In genomic region chr1:102842606-102843005, GRCh38 we compare ENCODE assay signal across 28 cellular contexts.
"Had no signal": no experiment of that assay in that cellular context is flagged by ENCODE, and none has a peak within 500 bp of the region (broad histone marks: within the 10 kb centered on the region; RNA-seq: fewer than 3 reads in every experiment).

No MANE protein-coding gene starts in this region.

- H3K9me3 ChIP-seq: gastrocnemius medialis, pancreas, thyroid gland had no signal

- H3K4me3 Mint-ChIP-seq: activated CD8-positive, alpha-beta T cell treated with anti-CD3 and anti-CD28 coated beads for 36 hours; activated naive CD4-positive, alpha-beta T cell treated with anti-CD3 and anti-CD28 coated beads, Interleukin-2, amount 50 U/mL, for 24 hours; activated naive CD8-positive, alpha-beta T cell treated with anti-CD3 and anti-CD28 coated beads, Interleukin-2, amount 50 U/mL, for 24 hours; activated T-cell treated with anti-CD3 and anti-CD28 coated beads, Interleukin-2, amount 50 U/mL, for 4 hours; activated T-helper 17 cell treated with anti-CD3 and anti-CD28 coated beads, Interleukin-2, amount 50 U/mL, for 72 hours; central memory CD8-positive, alpha-beta T cell; mesothelial cell of epicardium; neural crest cell; stimulated activated naive B cell treated with anti-CD40 and anti-IgM and Interleukin-4, amounts not matched to agents 10 μg/mL and 1 μg/mL and 100 μg/mL, for 72 hours had no signal

- ATAC-seq: activated CD8-positive, alpha-beta T cell treated with anti-CD3 and anti-CD28 coated beads for 36 hours; activated naive CD8-positive, alpha-beta T cell treated with anti-CD3 and anti-CD28 coated beads, Interleukin-2, amount 50 U/mL, for 24 hours; activated T-cell treated with anti-CD3 and anti-CD28 coated beads, Interleukin-2, amount 50 U/mL, for 4 hours; activated T-helper 17 cell treated with anti-CD3 and anti-CD28 coated beads, Interleukin-2, amount 50 U/mL, for 72 hours; gastrocnemius medialis; left cardiac atrium; naive thymus-derived CD4-positive, alpha-beta T cell; pancreas; psoas muscle; stimulated activated naive B cell treated with anti-CD40 and anti-IgM and Interleukin-4, amounts not matched to agents 10 μg/mL and 1 μg/mL and 100 μg/mL, for 72 hours had no signal

- H3K4me1 ChIP-seq: breast epithelium, gastrocnemius medialis, pancreas, psoas muscle, stomach, thyroid gland had no signal

- H3K27ac Mint-ChIP-seq: activated CD8-positive, alpha-beta T cell treated with anti-CD3 and anti-CD28 coated beads for 36 hours; activated naive CD4-positive, alpha-beta T cell treated with anti-CD3 and anti-CD28 coated beads, Interleukin-2, amount 50 U/mL, for 24 hours; activated naive CD8-positive, alpha-beta T cell treated with anti-CD3 and anti-CD28 coated beads, Interleukin-2, amount 50 U/mL, for 24 hours; activated T-helper 17 cell treated with anti-CD3 and anti-CD28 coated beads, Interleukin-2, amount 50 U/mL, for 72 hours; mesothelial cell of epicardium; naive thymus-derived CD4-positive, alpha-beta T cell; stimulated activated naive B cell treated with anti-CD40 and anti-IgM and Interleukin-4, amounts not matched to agents 10 μg/mL and 1 μg/mL and 100 μg/mL, for 72 hours had no signal

- H3K36me3 Mint-ChIP-seq: activated naive CD4-positive, alpha-beta T cell treated with anti-CD3 and anti-CD28 coated beads, Interleukin-2, amount 50 U/mL, for 24 hours; mesothelial cell of epicardium; naive thymus-derived CD4-positive, alpha-beta T cell; stimulated activated naive B cell treated with anti-CD40 and anti-IgM and Interleukin-4, amounts not matched to agents 10 μg/mL and 1 μg/mL and 100 μg/mL, for 72 hours had no signal

- H3K36me3 ChIP-seq: breast epithelium, gastrocnemius medialis, pancreas, stomach, thyroid gland had no signal

- DNase-seq: activated CD4-positive, alpha-beta T cell treated with anti-CD3 and anti-CD28 coated beads for 1 hour; activated CD4-positive, alpha-beta T cell treated with anti-CD3 and anti-CD28 coated beads, Interleukin-2, amount 50 U/mL, for 1 hour; activated CD8-positive, alpha-beta T cell treated with anti-CD3 and anti-CD28 coated beads for 36 hours; activated gamma-delta T cell treated with Interleukin-2 at 50 U/mL for 16 hours; activated naive CD8-positive, alpha-beta T cell treated with anti-CD3 and anti-CD28 coated beads, Interleukin-2, amount 50 U/mL, for 24 hours; activated T-cell treated with anti-CD3 and anti-CD28 coated beads, Interleukin-2, amount 50 U/mL, for 4 hours; amygdala; dermis blood vessel endothelial cell; effector CD4-positive, alpha-beta T cell; gastrocnemius medialis; glutamatergic neuron; left cardiac atrium; mammary epithelial cell; naive thymus-derived CD4-positive, alpha-beta T cell; nucleus accumbens; pancreas; psoas muscle; stimulated activated CD4-positive, alpha-beta T cell treated with anti-CD3 and anti-CD28 coated beads, Interleukin-15, amount 100 ng/mL, for 24 hours; stimulated activated CD4-positive, alpha-beta T cell treated with anti-CD3 and anti-CD28 coated beads, Interleukin-2, amount 100 ng/mL, for 24 hours; stimulated activated naive B cell treated with anti-CD40 and anti-IgM and Interleukin-4, amounts not matched to agents 10 μg/mL and 1 μg/mL and 100 μg/mL, for 72 hours; stomach; thyroid gland had no signal

- H3K4me3 ChIP-seq: breast epithelium, gastrocnemius medialis, pancreas, psoas muscle, stomach, thyroid gland had no signal

- H3K27me3 Mint-ChIP-seq: activated CD8-positive, alpha-beta T cell treated with anti-CD3 and anti-CD28 coated beads for 36 hours; activated naive CD4-positive, alpha-beta T cell treated with anti-CD3 and anti-CD28 coated beads, Interleukin-2, amount 50 U/mL, for 24 hours; activated naive CD8-positive, alpha-beta T cell treated with anti-CD3 and anti-CD28 coated beads, Interleukin-2, amount 50 U/mL, for 24 hours; activated T-helper 17 cell treated with anti-CD3 and anti-CD28 coated beads, Interleukin-2, amount 50 U/mL, for 72 hours; central memory CD8-positive, alpha-beta T cell; naive thymus-derived CD4-positive, alpha-beta T cell; stimulated activated naive B cell treated with anti-CD40 and anti-IgM and Interleukin-4, amounts not matched to agents 10 μg/mL and 1 μg/mL and 100 μg/mL, for 72 hours had no signal

- H3K9me3 Mint-ChIP-seq: activated naive CD4-positive, alpha-beta T cell treated with anti-CD3 and anti-CD28 coated beads, Interleukin-2, amount 50 U/mL, for 24 hours; activated T-cell treated with anti-CD3 and anti-CD28 coated beads, Interleukin-2, amount 50 U/mL, for 4 hours had no signal

- H3K27ac ChIP-seq: breast epithelium, gastrocnemius medialis, pancreas, psoas muscle, stomach, thyroid gland had no signal

- H3K4me1 Mint-ChIP-seq: activated naive CD4-positive, alpha-beta T cell treated with anti-CD3 and anti-CD28 coated beads, Interleukin-2, amount 50 U/mL, for 24 hours; activated naive CD8-positive, alpha-beta T cell treated with anti-CD3 and anti-CD28 coated beads, Interleukin-2, amount 50 U/mL, for 24 hours; activated T-helper 17 cell treated with anti-CD3 and anti-CD28 coated beads, Interleukin-2, amount 50 U/mL, for 72 hours; central memory CD8-positive, alpha-beta T cell; naive thymus-derived CD4-positive, alpha-beta T cell; neural crest cell; stimulated activated naive B cell treated with anti-CD40 and anti-IgM and Interleukin-4, amounts not matched to agents 10 μg/mL and 1 μg/mL and 100 μg/mL, for 72 hours had no signal

- H3K27me3 ChIP-seq: breast epithelium, gastrocnemius medialis, pancreas, stomach, thyroid gland had no signal
